10 cellular contexts compared by ENCODE assay signal in the genomic region with DNA sequence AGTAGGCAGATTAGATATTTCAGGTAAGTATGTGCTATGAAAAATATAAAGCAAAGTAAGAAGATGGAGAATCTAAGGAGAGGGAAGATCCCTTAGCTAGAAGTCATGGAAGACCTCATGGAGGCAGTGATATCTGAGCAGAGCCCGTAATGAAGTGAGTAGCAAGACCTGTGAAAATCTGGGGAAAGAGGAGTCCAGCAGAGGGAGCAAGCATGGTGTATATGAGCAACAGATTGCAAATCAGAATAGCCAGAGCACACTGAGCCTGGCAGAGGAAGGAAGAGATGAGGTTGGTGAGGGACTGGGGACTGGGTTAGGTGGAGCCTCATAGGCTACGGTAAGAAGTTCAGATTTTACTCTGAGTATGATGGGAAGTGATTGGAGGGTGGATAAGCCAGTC. TPM values are rescaled to one million over a fixed set of nuclear protein-coding genes. Genes with fewer than 3 reads are reported as not detected.
DNase-seq lines count a peak whose midpoint lies in the region; ATAC-seq and TF ChIP-seq lines count a peak whose summit lies in the region.
"Had no signal": no experiment of that assay in that cellular context is flagged by ENCODE, and none has a peak within 500 bp of the region (broad histone marks: within the 10 kb centered on the region; RNA-seq: fewer than 3 reads in every experiment).

No MANE protein-coding gene starts in this region.

- no peak overlapping the region for H3K4me3 ChIP-seq in HFF-Myc (replicated peaks; ENCODE audit: low read depth, low read length)
- no peak overlapping the region for H3K4me3 ChIP-seq in tibial nerve
- H3K4me3 ChIP-seq: psoas muscle had no signal

- H3K27ac ChIP-seq in tibial nerve: no peak overlapping the region
- H3K27ac ChIP-seq: psoas muscle had no signal

- TF ChIP-seq CTCF in HFF-Myc (IDR thresholded peaks at IDR 0.05; ENCODE audit: low read depth, low read length, missing control alignments) (peak; percentile 26), tibial nerve (IDR thresholded peaks at IDR 0.05) (no peak)

- TF ChIP-seq EP300 in tibial nerve (IDR thresholded peaks at IDR 0.05): no peak

- no peaks in the 10 kb centered on the region for H3K9me3 ChIP-seq in tibial nerve
- H3K9me3 ChIP-seq: psoas muscle had no signal

- WGBS in tibial nerve, 2 donors: 35 to 43% methylated on average over 2 of the region's 2 CpGs

- TF ChIP-seq POLR2A in tibial nerve (IDR thresholded peaks at IDR 0.05): no peak

- peak; percentile 63 for DNase-seq in DMS 273 (lab: John Stamatoyannopoulos, UW; ENCODE audit: unreplicated experiment)
- DNase-seq in HFF-Myc (ENCODE audit: extremely low read depth, low read depth): no peak
- DNase-seq in SKM-1 (lab: John Stamatoyannopoulos, UW; ENCODE audit: unreplicated experiment): peak; percentile 47
- peak; percentile 67 for DNase-seq in iPS-NIHi7 (ENCODE audit: extremely low spot score)
- no peak for DNase-seq in stimulated activated naive CD8-positive, alpha-beta T cell treated with anti-CD3 and anti-CD28 coated beads, Interleukin-15, Interleukin-2, amounts not matched to agents 100 U/mL and 50 U/mL, for 24 hours
- DNase-seq in tibial nerve (ENCODE audit: low spot score in 2 of 2): no peak
- DNase-seq: foreskin melanocyte, psoas muscle had no signal

- ATAC-seq in HG02678 (IDR thresholded peaks at IDR 0.05; ENCODE audit: unreplicated experiment): no peak
- ATAC-seq in stimulated activated naive CD8-positive, alpha-beta T cell treated with anti-CD3 and anti-CD28 coated beads, Interleukin-15, Interleukin-2, amounts not matched to agents 100 U/mL and 50 U/mL, for 24 hours: no peak
- ATAC-seq in HG03196 (IDR thresholded peaks at IDR 0.05; ENCODE audit: unreplicated experiment): no peak
- ATAC-seq: psoas muscle had no signal

- H3K4me1 ChIP-seq in tibial nerve: no peaks in the 10 kb centered on the region
- H3K4me1 ChIP-seq: psoas muscle had no signal

- no peaks in the 10 kb centered on the region for H3K36me3 ChIP-seq in tibial nerve

- H3K27me3 ChIP-seq in tibial nerve: no peaks in the 10 kb centered on the region

RNA-seq across cellular contexts. Expression of a gene that starts 9.4 kb away (rescaled TPM):
- not detected for total RNA-seq in tibial nerve
- total RNA-seq: psoas muscle had no signal

RNA-seq across cellular contexts. Expression of a gene that starts 15.4 kb away (rescaled TPM):
- total RNA-seq in tibial nerve: 10 to 100 TPM; 30.6 to 52.7 (median 39.9) TPM

Comparison
In these comparisons a context has a peak if more than half of its experiments do, and no peak if none do; other contexts are left out.
1. DNase-seq: peak in DMS 273 (single experiment), SKM-1 (single experiment) and iPS-NIHi7 (single experiment); none in HFF-Myc (single experiment), stimulated activated naive CD8-positive, alpha-beta T cell treated with anti-CD3 and anti-CD28 coated beads, Interleukin-15, Interleukin-2, amounts not matched to agents 100 U/mL and 50 U/mL, for 24 hours (single experiment) and tibial nerve (0 of 2).